ENCODE assay signal across 8 cellular contexts in genomic region chr19:1653300-1653628, GRCh38. TPM values are rescaled to one million over a fixed set of nuclear protein-coding genes. Genes with fewer than 3 reads are reported as not detected.
DNase-seq lines count a peak whose midpoint lies in the region; ATAC-seq and TF ChIP-seq lines count a peak whose summit lies in the region.

No MANE protein-coding gene starts in this region.

- no peak for ATAC-seq in activated CD8-positive, alpha-beta T cell treated with anti-CD3 and anti-CD28 coated beads for 36 hours
- ATAC-seq in HG02759 (IDR thresholded peaks at IDR 0.05; ENCODE audit: unreplicated experiment) (no peak), HG02885 (IDR thresholded peaks at IDR 0.05; ENCODE audit: poor library complexity, unreplicated experiment) (no peak), HG02623 (IDR thresholded peaks at IDR 0.05; ENCODE audit: unreplicated experiment) (no peak), HG03045 (IDR thresholded peaks at IDR 0.05; ENCODE audit: unreplicated experiment) (no peak)

- peaks cover 17% of the 10 kb centered on the region for H3K36me3 Mint-ChIP-seq in activated CD8-positive, alpha-beta T cell treated with anti-CD3 and anti-CD28 coated beads for 36 hours (ENCODE audit: low read depth)

- H3K4me1 ChIP-seq in right atrium auricular region, result peaks cover 0 to 20% of the 10 kb centered on the region in 2 donors

- no peaks in the 10 kb centered on the region for H3K9me3 Mint-ChIP-seq in activated CD8-positive, alpha-beta T cell treated with anti-CD3 and anti-CD28 coated beads for 36 hours

- peak overlapping the region; percentile 65 for H3K4me3 ChIP-seq in H7 (ENCODE audit: insufficient read depth, low read depth, low read length)
- peak overlapping the region; percentile 61 to 96 for H3K4me3 ChIP-seq in right atrium auricular region
- peak overlapping the region; percentile 30 to 61 (median 37) for H3K4me3 ChIP-seq in skin epidermis

- H3K27ac ChIP-seq in right atrium auricular region, result peak overlapping the region; percentile 96 to 100
- H3K27ac ChIP-seq in skin epidermis, result peak overlapping the region in 20 of 21 experiments; percentile 46 to 100 (median 100)

- H3K4me1 Mint-ChIP-seq in activated CD8-positive, alpha-beta T cell treated with anti-CD3 and anti-CD28 coated beads for 36 hours (ENCODE audit: low read depth), result peaks cover 24% of the 10 kb centered on the region

- no peak for DNase-seq in H7
- DNase-seq in activated CD8-positive, alpha-beta T cell treated with anti-CD3 and anti-CD28 coated beads for 36 hours, result no peak
- DNase-seq in right atrium auricular region (ENCODE audit: low spot score), result no peak

- peak overlapping the region; percentile 75 for H3K4me3 Mint-ChIP-seq in activated CD8-positive, alpha-beta T cell treated with anti-CD3 and anti-CD28 coated beads for 36 hours

- no peaks in the 10 kb centered on the region for H3K27me3 Mint-ChIP-seq in activated CD8-positive, alpha-beta T cell treated with anti-CD3 and anti-CD28 coated beads for 36 hours

- intact Hi-C loops in activated CD8-positive, alpha-beta T cell treated with anti-CD3 and anti-CD28 coated beads for 36 hours (cut with micrococcal nuclease), result loop anchor here (5.0 kb wide), 1 partner anchor 46 kb away; the partner anchor contains the start of gene UQCR11

- H3K27me3 ChIP-seq in H7 (ENCODE audit: control insufficient read depth, insufficient read depth, low read length), result no peaks in the 10 kb centered on the region; the same call in 1 of the 2 replicates
- no peaks in the 10 kb centered on the region for H3K27me3 ChIP-seq in right atrium auricular region

- POLR2A ChIA-PET in activated CD8-positive, alpha-beta T cell treated with anti-CD3 and anti-CD28 coated beads for 36 hours (lab: Charles Lee), result interaction anchor here (0.7 to 4.0 kb wide), 8 partner anchors 9 to 178 kb away, joined by 3 to 25 read pairs (median 4); partner anchors contain the start of genes MBD3 and UQCR11

- CTCF ChIA-PET in activated CD8-positive, alpha-beta T cell treated with anti-CD3 and anti-CD28 coated beads for 36 hours (lab: Charles Lee), result no interaction called here

- no peaks in the 10 kb centered on the region for H3K9me3 ChIP-seq in right atrium auricular region

- no peak for TF ChIP-seq CTCF in activated CD8-positive, alpha-beta T cell treated with anti-CD3 and anti-CD28 coated beads for 36 hours (IDR thresholded peaks at IDR 0.05)
- no peak for TF ChIP-seq CTCF in right atrium auricular region (IDR thresholded peaks at IDR 0.05)

- peak overlapping the region; percentile 85 for H3K27ac Mint-ChIP-seq in activated CD8-positive, alpha-beta T cell treated with anti-CD3 and anti-CD28 coated beads for 36 hours

- H3K36me3 ChIP-seq in H7 (replicated peaks; ENCODE audit: control insufficient read depth, insufficient read depth, low read length) (peaks cover 9% of the 10 kb centered on the region), right atrium auricular region (no peaks in the 10 kb centered on the region)

RNA-seq across cellular contexts. Expression of gene TCF3, which starts 0.8 kb away (rescaled TPM):
- 277 and 293 TPM in 2 replicates for total RNA-seq in H7 (2014; rRNA removed; shearing (Covaris generic))
- total RNA-seq in activated CD8-positive, alpha-beta T cell treated with anti-CD3 and anti-CD28 coated beads for 36 hours, result 100 to 1,000 TPM; 124 to 126 TPM
- total RNA-seq in right atrium auricular region, result 10 to 100 TPM; 18.5 to 28.7 TPM

RNA-seq across cellular contexts. Expression of gene UQCR11, which starts 48.0 kb away (rescaled TPM):
- 103 and 111 TPM in 2 replicates for total RNA-seq in H7 (2014; rRNA removed; shearing (Covaris generic))
- 100 to 1,000 TPM; 231 TPM for total RNA-seq in activated CD8-positive, alpha-beta T cell treated with anti-CD3 and anti-CD28 coated beads for 36 hours
- total RNA-seq in right atrium auricular region, result 100 to 1,000 TPM; 172 to 191 TPM
